Comparison of ENCODE assay signal across 12 cellular contexts in the genomic region with DNA sequence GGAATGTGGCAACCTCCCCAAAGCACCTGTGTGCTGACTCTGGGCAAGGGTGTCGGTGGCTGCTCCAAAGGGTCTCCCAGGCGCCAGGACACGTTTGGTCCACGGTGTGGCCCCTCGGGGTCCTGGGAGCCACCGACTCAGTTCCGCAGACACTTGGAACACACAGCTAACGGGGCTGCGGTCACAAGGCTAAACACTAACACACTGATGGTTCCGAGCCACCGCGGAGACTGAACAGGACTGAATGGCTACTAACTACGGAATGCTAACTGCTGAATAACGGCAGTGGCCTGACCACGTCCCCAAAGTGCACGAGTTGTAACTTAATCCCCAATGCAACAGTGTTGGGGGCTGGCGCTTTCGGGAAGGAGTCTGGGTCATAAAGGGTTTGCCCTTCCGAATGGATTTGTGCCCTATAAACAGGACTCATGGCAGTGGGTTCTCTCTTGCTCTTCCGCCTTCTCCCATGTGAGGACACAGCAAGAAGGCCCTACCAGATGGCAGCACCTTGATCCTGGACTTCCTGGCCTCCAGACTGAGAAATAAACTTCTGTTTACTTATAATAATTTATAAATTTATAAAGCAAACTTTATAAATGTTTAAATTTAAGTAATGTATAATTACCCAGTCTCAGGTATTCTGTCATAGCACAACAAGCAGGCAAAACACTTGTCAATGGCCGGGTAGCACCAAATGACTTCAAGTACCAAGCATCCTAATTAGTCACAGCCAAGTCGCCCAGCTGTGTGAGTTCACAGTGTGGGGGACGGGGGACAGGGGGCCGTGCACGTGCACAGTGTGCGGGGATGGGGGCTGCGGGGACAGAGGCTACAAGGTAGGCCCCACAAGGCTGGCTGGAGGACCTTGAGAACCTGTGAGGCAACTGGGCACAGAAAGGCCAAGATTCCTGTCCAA. TPM values are rescaled to one million over a fixed set of nuclear protein-coding genes. Genes with fewer than 3 reads are reported as not detected.
DNase-seq lines count a peak whose midpoint lies in the region; ATAC-seq and TF ChIP-seq lines count a peak whose summit lies in the region.
"Had no signal": no experiment of that assay in that cellular context is flagged by ENCODE, and none has a peak within 500 bp of the region (broad histone marks: within the 10 kb centered on the region; RNA-seq: fewer than 3 reads in every experiment).

No MANE protein-coding gene starts in this region.

- H3K4me3 Mint-ChIP-seq in brain, result peak overlapping the region; percentile 63 to 81 (median 70)

- H3K4me1 Mint-ChIP-seq in brain, result peaks cover 25% of the 10 kb centered on the region

- no peaks in the 10 kb centered on the region for H3K9me2 ChIP-seq in neural cell (ENCODE audit: insufficient read depth, low read length)

- no peaks in the 10 kb centered on the region for H4K20me1 ChIP-seq in KMS-11 (ENCODE audit: insufficient read depth)
- H4K20me1 ChIP-seq in neural cell (ENCODE audit: insufficient read depth), result no peaks in the 10 kb centered on the region

- H2AFZ ChIP-seq in KMS-11 (ENCODE audit: low read depth) (no peak overlapping the region), neural cell (ENCODE audit: low read depth, low read length) (no peak overlapping the region)

- H3K4me3 ChIP-seq in KMS-11 (IDR thresholded peaks at IDR 0.05; ENCODE audit: insufficient read depth, low read depth, low read length) (no peak overlapping the region), neural cell (ENCODE audit: low read length) (peak overlapping the region; percentile 55)
- H3K4me3 ChIP-seq: GM12878, K562, lung, stomach had no signal

- no peak for TF ChIP-seq RAD21 in neural cell (conservative IDR thresholded peaks at IDR 0.05)

- no peaks in the 10 kb centered on the region for H3F3A ChIP-seq in neural cell (ENCODE audit: insufficient read depth, low read length, poor library complexity, severe bottlenecking)

- H3K9ac ChIP-seq in KMS-11 (no peak overlapping the region), neural cell (ENCODE audit: low read length) (peak overlapping the region; percentile 79)

- H3K36me3 Mint-ChIP-seq in brain, result peaks cover 3% of the 10 kb centered on the region

- peak overlapping the region in 4 of 5 experiments; percentile 57 to 93 (median 77) for H3K27ac Mint-ChIP-seq in brain
- H3K27ac Mint-ChIP-seq: progenitor cell of endocrine pancreas had no signal

- H3K4me2 ChIP-seq in KMS-11 (0 out of 2 replicates have a peak overlapping the region, but pooled peaks have one; percentile 21), neural cell (ENCODE audit: low read length) (no peak overlapping the region)

- H3K27me3 ChIP-seq in KMS-11 (ENCODE audit: insufficient read depth, low read depth), result peaks cover 82% of the 10 kb centered on the region
- H3K27me3 ChIP-seq in neural cell (ENCODE audit: insufficient read depth, low read depth, low read length), result no peaks in the 10 kb centered on the region

- peaks cover 6% of the 10 kb centered on the region for H3K9me3 ChIP-seq in neural cell (ENCODE audit: low read length)

- H3K79me2 ChIP-seq in KMS-11 (ENCODE audit: insufficient read depth, low read depth), result no peaks in the 10 kb centered on the region
- H3K79me2 ChIP-seq in neural cell (replicated peaks; ENCODE audit: insufficient read depth, low read length), result peaks cover 3% of the 10 kb centered on the region

- H3K27ac ChIP-seq in KMS-11 (no peak overlapping the region), neural cell (ENCODE audit: low read length) (peak overlapping the region; percentile 88)
- H3K27ac ChIP-seq: stomach had no signal

- H3K36me3 ChIP-seq in KMS-11 (ENCODE audit: insufficient read depth) (no peaks in the 10 kb centered on the region), neural cell (ENCODE audit: insufficient read depth, low read length) (no peaks in the 10 kb centered on the region)
- H3K36me3 ChIP-seq: stomach had no signal

- DNase-seq in AG08396 (ENCODE audit: low spot score), result no peak
- DNase-seq: activated CD8-positive, alpha-beta memory T cell treated with anti-CD3 and anti-CD28 coated beads, Interleukin-2, amount 50 U/mL, for 4 hours; stimulated activated CD4-positive, alpha-beta T cell treated with anti-CD3 and anti-CD28 coated beads, Interleukin-4, amount 100 ng/mL, for 4 hours; stomach had no signal

- H3K27me3 Mint-ChIP-seq in brain, result no peaks in the 10 kb centered on the region

- peaks cover 3% of the 10 kb centered on the region for H3K4me1 ChIP-seq in KMS-11 (ENCODE audit: low read depth, poor library complexity, severe bottlenecking)

- ATAC-seq in GM21390 (IDR thresholded peaks at IDR 0.05; ENCODE audit: unreplicated experiment), result no peak

- TF ChIP-seq CTCF in KMS-11 (conservative IDR thresholded peaks at IDR 0.05; ENCODE audit: low read depth, low read length) (no peak), brain (conservative IDR thresholded peaks at IDR 0.05) (no peak), neural cell (IDR thresholded peaks at IDR 0.05; ENCODE audit: poor library complexity, severe bottlenecking) (no peak)

- H3K9me3 Mint-ChIP-seq in brain, result peaks cover 5 to 21% (median 15%) of the 10 kb centered on the region in 5 experiments

- TF ChIP-seq EP300 in neural cell (conservative IDR thresholded peaks at IDR 0.05; ENCODE audit: poor library complexity, severe bottlenecking), result no peak

TF ChIP-seq in neural cell, 6 proteins besides CTCF, POLR2A, EP300 and RAD21:
- TF ChIP-seq POLR2AphosphoS5 (IDR thresholded peaks at IDR 0.05), result no peak
- no peak for TF ChIP-seq MXI1 (conservative IDR thresholded peaks at IDR 0.05; ENCODE audit: poor library complexity, severe bottlenecking)
- no peak for TF ChIP-seq SMC3 (conservative IDR thresholded peaks at IDR 0.05; ENCODE audit: poor library complexity)
- TF ChIP-seq, protein P1, sequence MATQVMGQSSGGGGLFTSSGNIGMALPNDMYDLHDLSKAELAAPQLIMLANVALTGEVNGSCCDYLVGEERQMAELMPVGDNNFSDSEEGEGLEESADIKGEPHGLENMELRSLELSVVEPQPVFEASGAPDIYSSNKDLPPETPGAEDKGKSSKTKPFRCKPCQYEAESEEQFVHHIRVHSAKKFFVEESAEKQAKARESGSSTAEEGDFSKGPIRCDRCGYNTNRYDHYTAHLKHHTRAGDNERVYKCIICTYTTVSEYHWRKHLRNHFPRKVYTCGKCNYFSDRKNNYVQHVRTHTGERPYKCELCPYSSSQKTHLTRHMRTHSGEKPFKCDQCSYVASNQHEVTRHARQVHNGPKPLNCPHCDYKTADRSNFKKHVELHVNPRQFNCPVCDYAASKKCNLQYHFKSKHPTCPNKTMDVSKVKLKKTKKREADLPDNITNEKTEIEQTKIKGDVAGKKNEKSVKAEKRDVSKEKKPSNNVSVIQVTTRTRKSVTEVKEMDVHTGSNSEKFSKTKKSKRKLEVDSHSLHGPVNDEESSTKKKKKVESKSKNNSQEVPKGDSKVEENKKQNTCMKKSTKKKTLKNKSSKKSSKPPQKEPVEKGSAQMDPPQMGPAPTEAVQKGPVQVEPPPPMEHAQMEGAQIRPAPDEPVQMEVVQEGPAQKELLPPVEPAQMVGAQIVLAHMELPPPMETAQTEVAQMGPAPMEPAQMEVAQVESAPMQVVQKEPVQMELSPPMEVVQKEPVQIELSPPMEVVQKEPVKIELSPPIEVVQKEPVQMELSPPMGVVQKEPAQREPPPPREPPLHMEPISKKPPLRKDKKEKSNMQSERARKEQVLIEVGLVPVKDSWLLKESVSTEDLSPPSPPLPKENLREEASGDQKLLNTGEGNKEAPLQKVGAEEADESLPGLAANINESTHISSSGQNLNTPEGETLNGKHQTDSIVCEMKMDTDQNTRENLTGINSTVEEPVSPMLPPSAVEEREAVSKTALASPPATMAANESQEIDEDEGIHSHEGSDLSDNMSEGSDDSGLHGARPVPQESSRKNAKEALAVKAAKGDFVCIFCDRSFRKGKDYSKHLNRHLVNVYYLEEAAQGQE (IDR thresholded peaks at IDR 0.05; ENCODE audit: borderline replicate concordance), result no peak
- no peak for TF ChIP-seq TAF1 (IDR thresholded peaks at IDR 0.05; ENCODE audit: low read depth)
- no peak for TF ChIP-seq EZH2 (IDR thresholded peaks at IDR 0.05; ENCODE audit: borderline replicate concordance, insufficient read depth, low read length, poor library complexity, severe bottlenecking)
TF ChIP-seq in neural cell: peak in this region for 0.

RNA-seq across cellular contexts. Expression of a gene that starts 2.3 kb away (rescaled TPM):
- polyA plus RNA-seq in brain (ENCODE audit: insufficient read depth, low read depth, low replicate concordance) (1,308 TPM), neural cell (208 and 260 TPM in 2 replicates)
- polyA minus RNA-seq in neural cell, result 235 and 244 TPM in 2 replicates
- polyA plus RNA-seq: GM12878 had no signal

RNA-seq across cellular contexts. Expression of a gene that starts 19.4 kb away (rescaled TPM):
- polyA plus RNA-seq in brain (ENCODE audit: insufficient read depth, low read depth, low replicate concordance) (1,213 TPM), neural cell (95.1 and 106 TPM in 2 replicates)
- polyA minus RNA-seq in neural cell, result 103 and 119 TPM in 2 replicates

RNA-seq across cellular contexts. Expression of a gene that starts 28.7 kb away (rescaled TPM):
- polyA plus RNA-seq in brain (ENCODE audit: insufficient read depth, low read depth, low replicate concordance) (100 TPM), neural cell (84.7 and 88.8 TPM in 2 replicates)
- 238 and 304 TPM in 2 replicates for polyA minus RNA-seq in neural cell

RNA-seq across cellular contexts. Expression of a gene that starts 36.0 kb away (rescaled TPM):
- polyA plus RNA-seq in brain (ENCODE audit: insufficient read depth, low read depth, low replicate concordance) (0.93 TPM), neural cell (not detected in 2 replicates)
- polyA minus RNA-seq in neural cell, result not detected in 2 replicates

RNA-seq across cellular contexts. Expression of a gene that starts 46.4 kb away (rescaled TPM):
- polyA plus RNA-seq in brain (ENCODE audit: insufficient read depth, low read depth, low replicate concordance), result not detected
- not detected in 2 replicates for polyA plus RNA-seq in neural cell
- polyA minus RNA-seq in neural cell, result not detected in 2 replicates
- polyA plus RNA-seq: GM12878 had no signal

Comparison
In these comparisons a context has a peak if more than half of its experiments do, and no peak if none do; other contexts are left out.
1. RNA of a gene that starts 19.4 kb away (polyA plus RNA-seq): 1,213 TPM in brain (single experiment); 95.1 to 106 TPM in neural cell; every median in the first group is over 10 times any median in the second.